In the genomic region with DNA sequence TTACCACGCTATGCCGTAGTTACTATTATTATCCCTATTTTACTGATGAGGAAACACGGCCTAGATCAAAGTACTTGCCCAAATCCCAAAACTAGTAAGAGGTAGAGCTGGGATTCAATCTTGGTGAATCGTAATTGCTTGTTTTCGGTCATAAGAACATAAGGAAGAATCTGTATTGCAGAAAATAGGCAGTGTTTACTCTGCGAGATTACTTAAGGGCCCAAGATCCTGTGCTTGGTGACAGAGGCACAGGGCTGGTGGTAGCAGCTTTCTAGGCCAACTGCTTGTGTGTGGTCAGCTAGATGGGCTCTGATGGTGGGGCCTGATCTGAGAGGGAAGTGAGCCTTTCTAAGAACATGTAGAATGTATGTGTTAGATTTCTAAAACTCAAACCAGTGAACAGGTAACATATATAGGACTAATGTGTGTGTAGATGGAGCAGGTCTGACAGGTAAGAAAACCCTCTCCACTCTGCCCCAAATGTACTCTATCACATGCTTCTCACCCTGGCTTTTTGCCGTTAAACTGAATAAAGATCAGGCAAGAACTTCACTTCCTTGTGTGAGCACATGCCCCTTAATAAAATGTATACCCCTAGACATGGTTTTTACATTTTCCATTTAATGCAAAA, we compare ENCODE assay signal across 12 cellular contexts.
DNase-seq lines count a peak whose midpoint lies in the region; ATAC-seq and TF ChIP-seq lines count a peak whose summit lies in the region.
"Had no signal": no experiment of that assay in that cellular context is flagged by ENCODE, and none has a peak within 500 bp of the region (broad histone marks: within the 10 kb centered on the region; RNA-seq: fewer than 3 reads in every experiment).

No MANE protein-coding gene starts in this region.

- no peaks in the 10 kb centered on the region for H3K36me3 Mint-ChIP-seq in CD4-positive, alpha-beta memory T cell
- no peaks in the 10 kb centered on the region for H3K36me3 Mint-ChIP-seq in activated CD4-positive, alpha-beta T cell treated with anti-CD3 and anti-CD28 coated beads for 36 hours (ENCODE audit: low read depth)
- H3K36me3 Mint-ChIP-seq: activated naive CD4-positive, alpha-beta T cell treated with anti-CD3 and anti-CD28 coated beads, Interleukin-2, amount 10 ng/mL, durations not matched to agents 7 days and 5 days had no signal

- POLR2A ChIA-PET in CD4-positive, alpha-beta memory T cell (lab: Charles Lee; ENCODE audit: partially characterized antibody), result interaction anchor here (6.2 kb wide), 1 partner anchor 90 kb away, joined by 39 read pairs; no protein-coding TSS in a partner anchor
- POLR2A ChIA-PET in activated CD4-positive, alpha-beta T cell treated with anti-CD3 and anti-CD28 coated beads for 36 hours (lab: Charles Lee), result no interaction called here

- H3K36me3 ChIP-seq in CD4-positive, alpha-beta memory T cell (ENCODE audit: insufficient read depth, low read length), result no peaks in the 10 kb centered on the region
- H3K36me3 ChIP-seq in psoas muscle (ENCODE audit: insufficient read depth in 1 of 2, low read depth in 1 of 2), result no peaks in the 10 kb centered on the region
- H3K36me3 ChIP-seq: HAP-1 had no signal

- intact Hi-C loops in CD4-positive, alpha-beta memory T cell (cut with micrococcal nuclease), result loop anchor here (10.0 kb wide), 1 partner anchor 1658 kb away; the partner anchor contains the start of gene FZD7
- intact Hi-C loops in psoas muscle (cut with DNase I), result loop anchor here (5.0 kb wide), 2 partner anchors 55 to 60 kb away; no protein-coding TSS in a partner anchor
- intact Hi-C loops in activated CD4-positive, alpha-beta T cell treated with anti-CD3 and anti-CD28 coated beads for 36 hours (cut with DNase I, micrococcal nuclease), result no loop called here

- TF ChIP-seq CTCF in psoas muscle (IDR thresholded peaks at IDR 0.05), result no peak

- H3K4me3 ChIP-seq in CD4-positive, alpha-beta memory T cell (ENCODE audit: low read length in 2 of 2), result no peak overlapping the region
- no peak overlapping the region for H3K4me3 ChIP-seq in psoas muscle
- H3K4me3 ChIP-seq: HAP-1 had no signal

- H3K9me3 Mint-ChIP-seq in CD4-positive, alpha-beta memory T cell, result no peaks in the 10 kb centered on the region
- no peaks in the 10 kb centered on the region for H3K9me3 Mint-ChIP-seq in activated CD4-positive, alpha-beta T cell treated with anti-CD3 and anti-CD28 coated beads for 36 hours (ENCODE audit: low read depth)
- H3K9me3 Mint-ChIP-seq: activated CD4-positive, alpha-beta T cell treated with anti-CD3 and anti-CD28 coated beads, Interleukin-2, amount 10 ng/mL, durations not matched to agents 24 days and 14 days; activated naive CD4-positive, alpha-beta T cell treated with anti-CD3 and anti-CD28 coated beads, Interleukin-2, amount 10 ng/mL, durations not matched to agents 7 days and 5 days had no signal

- H3K27ac ChIP-seq in CD4-positive, alpha-beta memory T cell (ENCODE audit: low read depth, low read length), result no peak overlapping the region
- H3K27ac ChIP-seq in epithelial cell of prostate, result peak overlapping the region; percentile 19
- H3K27ac ChIP-seq in psoas muscle, result peak overlapping the region; percentile 83

- 40 to 64% (median 55%) methylated on average over 7 of the region's 7 CpGs for WGBS in psoas muscle, 3 donors

- peak overlapping the region in 4 of 7 donors; percentile 2 to 66 (median 36) for H3K27ac Mint-ChIP-seq in CD4-positive, alpha-beta memory T cell
- no peak overlapping the region for H3K27ac Mint-ChIP-seq in activated CD4-positive, alpha-beta T cell treated with anti-CD3 and anti-CD28 coated beads for 36 hours

- no peaks in the 10 kb centered on the region for H3K27me3 ChIP-seq in CD4-positive, alpha-beta memory T cell (ENCODE audit: insufficient read depth, low read length)
- no peaks in the 10 kb centered on the region for H3K27me3 ChIP-seq in psoas muscle (ENCODE audit: insufficient read depth in 3 of 3, low read length in 2 of 3)

- DNase-seq in CD4-positive, alpha-beta memory T cell, result no peak
- peak; percentile 37 for DNase-seq in MV-4-11 (lab: John Stamatoyannopoulos, UW)
- DNase-seq in epithelial cell of prostate (ENCODE audit: low read depth, low spot score), result no peak
- no peak for DNase-seq in psoas muscle
- DNase-seq in NCI-H2227 (lab: John Stamatoyannopoulos, UW; ENCODE audit: unreplicated experiment), result no peak
- no peak for DNase-seq in DMS114 treated with DMSO at 0.1 percent for 48 hours (lab: John Stamatoyannopoulos, UW; ENCODE audit: unreplicated experiment)
- no peak for DNase-seq in activated CD4-positive, alpha-beta T cell treated with anti-CD3 and anti-CD28 coated beads for 36 hours
- DNase-seq: SHP77; stimulated activated CD4-positive, alpha-beta T cell treated with anti-CD3 and anti-CD28 coated beads, Interleukin-4, amount 100 ng/mL, for 24 hours had no signal

- H3K27me3 Mint-ChIP-seq in CD4-positive, alpha-beta memory T cell, result no peaks in the 10 kb centered on the region
- no peaks in the 10 kb centered on the region for H3K27me3 Mint-ChIP-seq in activated CD4-positive, alpha-beta T cell treated with anti-CD3 and anti-CD28 coated beads for 36 hours
- H3K27me3 Mint-ChIP-seq: activated CD4-positive, alpha-beta T cell treated with anti-CD3 and anti-CD28 coated beads, Interleukin-2, amount 10 ng/mL, durations not matched to agents 24 days and 14 days; activated naive CD4-positive, alpha-beta T cell treated with anti-CD3 and anti-CD28 coated beads, Interleukin-2, amount 10 ng/mL, durations not matched to agents 7 days and 5 days had no signal

- H3K4me3 Mint-ChIP-seq in CD4-positive, alpha-beta memory T cell, result peak overlapping the region in 1 of 8 donors; percentile 7
- no peak overlapping the region for H3K4me3 Mint-ChIP-seq in activated CD4-positive, alpha-beta T cell treated with anti-CD3 and anti-CD28 coated beads for 36 hours
- H3K4me3 Mint-ChIP-seq: activated naive CD4-positive, alpha-beta T cell treated with anti-CD3 and anti-CD28 coated beads, Interleukin-2, amount 10 ng/mL, durations not matched to agents 7 days and 5 days had no signal

- H3K4me1 Mint-ChIP-seq in CD4-positive, alpha-beta memory T cell, result peaks cover 30 to 74% (median 57%) of the 10 kb centered on the region in 4 donors
- H3K4me1 Mint-ChIP-seq in activated CD4-positive, alpha-beta T cell treated with anti-CD3 and anti-CD28 coated beads for 36 hours, result peaks cover 61% of the 10 kb centered on the region

- CTCF ChIA-PET in CD4-positive, alpha-beta memory T cell (lab: Charles Lee; ENCODE audit: partially characterized antibody), result interaction anchor here (0.9 to 3.2 kb wide), 4 partner anchors 72 to 397 kb away, joined by 3 to 11 read pairs (median 4); no protein-coding TSS in a partner anchor
- CTCF ChIA-PET in activated CD4-positive, alpha-beta T cell treated with anti-CD3 and anti-CD28 coated beads for 36 hours (lab: Charles Lee), result interaction anchor here (0.6 kb wide), 2 partner anchors 29 to 557 kb away, joined by 3 read pairs; no protein-coding TSS in a partner anchor

- peak; percentile 17 to 29 (median 21) for ATAC-seq in psoas muscle
- ATAC-seq in activated CD4-positive, alpha-beta T cell treated with anti-CD3 and anti-CD28 coated beads for 36 hours, result no peak

- peaks cover 56% of the 10 kb centered on the region for H3K4me1 ChIP-seq in CD4-positive, alpha-beta memory T cell (ENCODE audit: insufficient read depth, low read length)
- H3K4me1 ChIP-seq in psoas muscle, result peaks cover 46% of the 10 kb centered on the region

- H3K9me3 ChIP-seq in CD4-positive, alpha-beta memory T cell (ENCODE audit: control insufficient read depth in 1 of 2, low read length in 2 of 2), result no peaks in the 10 kb centered on the region
- no peaks in the 10 kb centered on the region for H3K9me3 ChIP-seq in psoas muscle
- H3K9me3 ChIP-seq: HAP-1 had no signal

Comparison
In these comparisons a context has a peak if more than half of its experiments do, and no peak if none do; other contexts are left out.
1. intact Hi-C loops: an anchor here in CD4-positive, alpha-beta memory T cell (10.0 kb wide) and psoas muscle (5.0 kb wide); none called in activated CD4-positive, alpha-beta T cell treated with anti-CD3 and anti-CD28 coated beads for 36 hours.